In the genomic region with DNA sequence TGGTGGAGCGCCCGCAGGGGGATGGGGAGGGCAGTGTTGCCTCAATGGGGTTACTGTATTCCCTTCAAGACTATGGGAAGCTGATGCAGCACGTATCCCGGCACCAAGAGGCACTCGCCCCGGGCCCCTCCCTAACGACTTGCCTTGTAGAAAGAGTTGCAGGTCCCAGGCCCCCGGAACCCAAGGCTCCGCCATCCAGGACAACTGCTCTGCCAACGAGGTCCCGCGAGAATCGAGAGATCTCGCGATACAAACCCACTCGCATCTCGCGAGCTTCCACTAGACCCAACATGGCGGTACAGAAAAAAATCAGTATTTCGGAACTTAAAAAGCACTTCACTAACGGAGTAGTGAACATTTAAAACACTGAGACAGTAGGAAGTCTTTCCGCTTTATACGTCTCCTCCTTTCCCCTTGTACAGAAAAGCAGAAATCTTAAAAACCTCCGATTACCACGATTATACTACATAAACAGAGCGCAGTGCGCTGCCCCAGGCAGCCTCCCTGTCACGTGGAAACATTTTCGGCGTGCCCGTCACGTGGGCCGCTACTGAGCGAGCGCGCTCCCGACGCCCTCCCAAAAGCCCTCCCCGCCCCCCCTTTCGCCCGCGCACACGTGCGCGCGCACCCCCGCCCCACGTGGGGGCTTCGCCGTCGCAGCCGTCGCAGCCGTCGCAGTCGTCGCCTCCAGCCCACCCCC, we compare ENCODE assay signal across 8 cellular contexts. TPM values are rescaled to one million over a fixed set of nuclear protein-coding genes. Genes with fewer than 3 reads are reported as not detected.
DNase-seq lines count a peak whose midpoint lies in the region; ATAC-seq, FAIRE-seq and TF ChIP-seq lines count a peak whose summit lies in the region.

Gene ZZZ3, minus strand, starts transcription at position 217 of the 700 bp plus-strand sequence. CDS start 49,304 bp downstream, outside the sequence.

- intact Hi-C loops in kidney (cut with DNase I) = no loop called here

- H3K4me3 ChIP-seq in AG10803 (ENCODE audit: low read length) = peak within 1 kb of the TSS; percentile 89
- H3K4me3 ChIP-seq in kidney (ENCODE audit: low read length in 2 of 2) = peak within 1 kb of the TSS; percentile 94 to 99

- H3K9me3 ChIP-seq in kidney (ENCODE audit: control insufficient read depth in 1 of 2, low read length in 2 of 2) = no peaks in the 10 kb centered on the region

- peaks cover 9 to 12% of the 10 kb centered on the region in 2 donors for H3K4me1 ChIP-seq in kidney (ENCODE audit: control insufficient read depth in 1 of 2, insufficient read depth in 1 of 2, low read depth in 1 of 2, low read length in 2 of 2)

- TF ChIP-seq CTCF in AG10803 (conservative IDR thresholded peaks at IDR 0.05; ENCODE audit: low read length) (no peak), kidney (IDR thresholded peaks at IDR 0.05; ENCODE audit: borderline replicate concordance, extremely low read depth, insufficient read depth) (no peak)

- H3K9ac ChIP-seq in kidney (ENCODE audit: low read length in 2 of 2) = peak within 1 kb of the TSS; percentile 94 to 96

- ATAC-seq in GM19035 (IDR thresholded peaks at IDR 0.05; ENCODE audit: unreplicated experiment) (peak; percentile 70), HG03354 (IDR thresholded peaks at IDR 0.05; ENCODE audit: poor library complexity, severe bottlenecking, unreplicated experiment) (peak; percentile 76)

- peak within 1 kb of the TSS; percentile 94 to 98 for H3K27ac ChIP-seq in kidney (ENCODE audit: low read depth in 2 of 2, low read length in 2 of 2)

- no peak for FAIRE-seq in kidney (lab: Jason Lieb, UNC)

- DNase-seq in AG10803 (ENCODE audit: low read depth) (peak; percentile 93), NCI-H446 treated with DMSO at 0.1 percent for 48 hours (lab: John Stamatoyannopoulos, UW) (peak; percentile 96), cerebellar nuclear complex (lab: John Stamatoyannopoulos, UW) (peak; percentile 9 to 70), kidney (peak; percentile 97)
- DNase-seq in activated CD4-positive, CD25-positive, alpha-beta regulatory T cell treated with anti-CD3 and anti-CD28 coated beads, Interleukin-2, amount 50 U/mL, for 72 hours = peak; percentile 89
- DNase-seq in stimulated activated CD4-positive, alpha-beta T cell treated with anti-CD3 and anti-CD28 coated beads, Interleukin-15, amount 100 ng/mL, for 24 hours = peak; percentile 92

- H3K36me3 ChIP-seq in kidney (ENCODE audit: control insufficient read depth in 1 of 2, insufficient read depth in 2 of 2, low read length in 2 of 2) = no peaks in the 10 kb centered on the region

RNA-seq across cellular contexts. Expression of gene ZZZ3, which starts in this region (rescaled TPM):
- total RNA-seq in kidney = 55.3 TPM
- 12.3 TPM for polyA plus RNA-seq in kidney (ENCODE audit: insufficient read depth, low read depth, low replicate concordance)

Comparison
In these comparisons a context has a peak if more than half of its experiments do, and no peak if none do; other contexts are left out.
1. Peak in every context shown above with its lines: DNase-seq, ATAC-seq, H3K4me3 ChIP-seq and H3K27ac ChIP-seq.
2. DNase-seq: peak in every context shown above with its lines; median percentile 97 in kidney; 96 in NCI-H446 treated with DMSO at 0.1 percent for 48 hours; 93 in AG10803; 92 in stimulated activated CD4-positive, alpha-beta T cell treated with anti-CD3 and anti-CD28 coated beads, Interleukin-15, amount 100 ng/mL, for 24 hours; 89 in activated CD4-positive, CD25-positive, alpha-beta regulatory T cell treated with anti-CD3 and anti-CD28 coated beads, Interleukin-2, amount 50 U/mL, for 72 hours; 40 in cerebellar nuclear complex.